ENCODE assay signal across 1 cellular context in genomic region chr1:43978551-43979260, GRCh38.
TF ChIP-seq lines count a peak whose summit lies in the region.

TSS of gene B4GALT2 (plus strand) at chr1:43979210. CDS start at chr1:43981161, 1,951 bp downstream.

TF ChIP-seq in HepG2, 621 proteins besides CTCF, POLR2A, EP300 and RAD21 (continues in another document):
- TF ChIP-seq ZNF431 (CRISPR knock-in tag; IDR thresholded peaks at IDR 0.05; ENCODE audit: borderline replicate concordance, low read depth) (0 out of 2 replicates have a peak, but pooled peaks have one; percentile 2), ZNF512B (CRISPR knock-in tag; IDR thresholded peaks at IDR 0.05; ENCODE audit: borderline replicate concordance) (0 out of 2 replicates have a peak, but pooled peaks have one; percentile 40), ZNF766 (CRISPR knock-in tag; IDR thresholded peaks at IDR 0.05; ENCODE audit: borderline replicate concordance) (peak; percentile 29; the same call in 1 of the 2 replicates), ARID2 (CRISPR knock-in tag; IDR thresholded peaks at IDR 0.05; ENCODE audit: borderline replicate concordance) (no peak), PCBP1 (IDR thresholded peaks at IDR 0.05; ENCODE audit: borderline replicate concordance, low read depth, low read length) (0 out of 2 replicates have a peak, but pooled peaks have one; percentile 21), ZNF263 (CRISPR knock-in tag; IDR thresholded peaks at IDR 0.05) (no peak), PBX3 (CRISPR knock-in tag; IDR thresholded peaks at IDR 0.05; ENCODE audit: borderline replicate concordance) (no peak), NR2F2 (IDR thresholded peaks at IDR 0.05; ENCODE audit: borderline replicate concordance, low read depth) (no peak), GPN1 (CRISPR knock-in tag; IDR thresholded peaks at IDR 0.05; ENCODE audit: borderline replicate concordance) (no peak), ZNF607 (CRISPR knock-in tag; IDR thresholded peaks at IDR 0.05; ENCODE audit: borderline replicate concordance) (0 out of 2 replicates have a peak, but pooled peaks have one; percentile 17), GABPB1 (CRISPR knock-in tag; IDR thresholded peaks at IDR 0.05) (peak; percentile 13; the same call in 1 of the 2 replicates), SSRP1 (CRISPR knock-in tag; IDR thresholded peaks at IDR 0.05) (no peak), TFDP1 (CRISPR knock-in tag; IDR thresholded peaks at IDR 0.05; ENCODE audit: borderline replicate concordance) (peak; percentile 26; the same call in 1 of the 2 replicates), UBTF (CRISPR knock-in tag; IDR thresholded peaks at IDR 0.05) (no peak; the same call in 1 of the 2 replicates), ESRRA (CRISPR knock-in tag; IDR thresholded peaks at IDR 0.05; ENCODE audit: low read depth) (peak; percentile 32; the same call in 1 of the 2 replicates), ZNF235 (CRISPR knock-in tag; IDR thresholded peaks at IDR 0.05; ENCODE audit: borderline replicate concordance) (no peak), CENPBD1 (CRISPR knock-in tag; IDR thresholded peaks at IDR 0.05; ENCODE audit: borderline replicate concordance, low read depth) (no peak), MYC (CRISPR knock-in tag; IDR thresholded peaks at IDR 0.05; ENCODE audit: borderline replicate concordance) (peak; percentile 42), ZNF678 (CRISPR knock-in tag; IDR thresholded peaks at IDR 0.05) (0 out of 2 replicates have a peak, but pooled peaks have one; percentile 47), ZNF660 (CRISPR knock-in tag; IDR thresholded peaks at IDR 0.05; ENCODE audit: borderline replicate concordance, low read depth) (no peak), SRSF1 (optimal IDR thresholded peaks at IDR 0.05; ENCODE audit: low read depth, low read length) (no peak), ARID4A (CRISPR knock-in tag; IDR thresholded peaks at IDR 0.05; ENCODE audit: borderline replicate concordance) (peak; percentile 40), HDAC2 (CRISPR knock-in tag; IDR thresholded peaks at IDR 0.05) (no peak), ZFP36 (IDR thresholded peaks at IDR 0.05; ENCODE audit: borderline replicate concordance, low read depth, low read length, partially characterized antibody) (no peak), KIAA2018 (CRISPR knock-in tag; IDR thresholded peaks at IDR 0.05; ENCODE audit: borderline replicate concordance) (no peak), ARNTL (CRISPR knock-in tag; IDR thresholded peaks at IDR 0.05) (peak; percentile 56; the same call in 1 of the 2 replicates), NFE2L2 (IDR thresholded peaks at IDR 0.05; ENCODE audit: low read length) (no peak), CEBPZ (IDR thresholded peaks at IDR 0.05; ENCODE audit: low read length) (no peak)
